In the genomic region with DNA sequence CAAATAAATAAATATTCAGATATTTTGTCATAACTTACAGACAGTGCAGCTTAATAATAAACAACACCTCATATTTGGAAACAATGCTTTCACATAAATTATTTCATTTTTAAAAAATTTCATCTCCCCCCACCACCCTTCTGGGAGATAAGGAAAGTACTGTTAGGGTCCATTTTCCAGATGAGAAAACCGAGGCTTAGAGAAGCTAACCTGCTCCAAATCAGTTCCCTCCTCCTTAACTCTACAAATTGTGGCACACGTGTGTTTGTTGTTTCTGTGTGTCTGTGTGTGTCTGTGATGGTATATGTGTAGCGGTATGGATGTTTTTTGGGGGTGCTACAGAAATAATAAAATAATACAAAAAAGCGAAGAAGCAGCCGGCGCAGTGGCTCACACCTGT, we compare ENCODE assay signal across 1 cellular context.
TF ChIP-seq lines count a peak whose summit lies in the region.

No MANE protein-coding gene starts in this region.

TF ChIP-seq in IMR-90, 13 proteins besides CTCF, POLR2A, EP300 and RAD21 (continued from another document):
- no peak for TF ChIP-seq RFX5 (IDR thresholded peaks at IDR 0.05; ENCODE audit: low read depth, low read length)
- no peak for TF ChIP-seq BHLHE40 (IDR thresholded peaks at IDR 0.05; ENCODE audit: low read depth, low read length)
- TF ChIP-seq MAFK (IDR thresholded peaks at IDR 0.05; ENCODE audit: low read depth, low read length): no peak
- no peak for TF ChIP-seq RCOR1 (IDR thresholded peaks at IDR 0.05; ENCODE audit: insufficient replicate concordance, low read length)
- no peak for TF ChIP-seq CEBPB (IDR thresholded peaks at IDR 0.05; ENCODE audit: low read depth, low read length)
- TF ChIP-seq MAZ (IDR thresholded peaks at IDR 0.05; ENCODE audit: borderline replicate concordance, low read depth, low read length): no peak
- TF ChIP-seq, protein P1, sequence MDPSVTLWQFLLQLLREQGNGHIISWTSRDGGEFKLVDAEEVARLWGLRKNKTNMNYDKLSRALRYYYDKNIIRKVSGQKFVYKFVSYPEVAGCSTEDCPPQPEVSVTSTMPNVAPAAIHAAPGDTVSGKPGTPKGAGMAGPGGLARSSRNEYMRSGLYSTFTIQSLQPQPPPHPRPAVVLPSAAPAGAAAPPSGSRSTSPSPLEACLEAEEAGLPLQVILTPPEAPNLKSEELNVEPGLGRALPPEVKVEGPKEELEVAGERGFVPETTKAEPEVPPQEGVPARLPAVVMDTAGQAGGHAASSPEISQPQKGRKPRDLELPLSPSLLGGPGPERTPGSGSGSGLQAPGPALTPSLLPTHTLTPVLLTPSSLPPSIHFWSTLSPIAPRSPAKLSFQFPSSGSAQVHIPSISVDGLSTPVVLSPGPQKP (IDR thresholded peaks at IDR 0.05; ENCODE audit: borderline replicate concordance, low read depth, low read length): no peak
- TF ChIP-seq CHD1 (IDR thresholded peaks at IDR 0.05; ENCODE audit: low read depth, low read length): no peak
- TF ChIP-seq FOS (IDR thresholded peaks at IDR 0.05; ENCODE audit: low read depth, low read length): no peak
